Comparison of ENCODE assay signal across 9 cellular contexts in the genomic region with DNA sequence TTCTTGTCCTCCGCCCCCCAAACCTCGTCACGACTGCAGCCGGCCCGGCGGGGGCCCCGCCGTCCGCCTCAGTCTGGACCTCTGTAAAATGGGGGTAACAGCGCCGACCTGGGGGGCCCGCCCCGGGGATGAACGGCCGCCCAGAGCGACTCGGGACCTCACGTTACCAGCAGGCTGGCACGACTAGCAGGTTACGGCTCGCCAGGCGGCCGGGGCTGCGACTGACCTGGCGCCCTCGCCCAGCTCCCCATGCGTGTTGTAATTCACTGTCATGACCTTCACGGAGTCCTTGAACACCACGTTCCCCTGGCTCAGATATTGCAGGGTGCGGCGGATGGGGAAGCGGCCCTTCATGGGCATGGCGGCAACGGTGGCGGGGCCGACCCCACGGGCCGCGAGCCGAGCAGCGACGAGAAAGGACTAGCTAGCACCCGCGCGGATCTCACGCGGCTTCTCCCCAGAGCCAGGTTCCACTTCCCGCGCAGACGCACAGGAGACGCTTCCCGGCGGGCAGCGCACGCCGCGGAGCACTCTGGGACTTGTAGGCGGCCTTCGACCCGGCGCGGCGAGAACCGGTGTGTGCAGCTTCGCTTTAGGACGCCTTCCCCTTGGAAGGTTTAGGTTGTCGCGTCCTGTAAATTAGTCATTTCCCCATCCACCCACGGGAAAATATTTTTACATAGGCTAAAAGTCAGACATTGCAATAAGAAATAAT. TPM values are rescaled to one million over a fixed set of nuclear protein-coding genes. Genes with fewer than 3 reads are reported as not detected.
DNase-seq lines count a peak whose midpoint lies in the region; ATAC-seq, FAIRE-seq and TF ChIP-seq lines count a peak whose summit lies in the region.
"Had no signal": no experiment of that assay in that cellular context is flagged by ENCODE, and none has a peak within 500 bp of the region (broad histone marks: within the 10 kb centered on the region; RNA-seq: fewer than 3 reads in every experiment).

A gene (minus strand): TSS at position 481 of the 715 bp plus-strand sequence. CDS start 121 bp downstream, at position 360.

- peak; percentile 99 for TF ChIP-seq POLR2A in GM19099 (IDR thresholded peaks at IDR 0.05; ENCODE audit: extremely low read depth, insufficient read length, low read depth)

- no peaks in the 10 kb centered on the region for H3K36me3 ChIP-seq in kidney (ENCODE audit: control insufficient read depth in 1 of 2, insufficient read depth in 2 of 2, low read length in 2 of 2)

- peak; percentile 99 for DNase-seq in AG20443 (ENCODE audit: low spot score)
- DNase-seq in NCI-H446 treated with DMSO at 0.1 percent for 48 hours (lab: John Stamatoyannopoulos, UW) = peak; percentile 72
- peak; percentile 87 for DNase-seq in activated CD4-positive, CD25-positive, alpha-beta regulatory T cell treated with anti-CD3 and anti-CD28 coated beads, Interleukin-2, amount 50 U/mL, for 72 hours
- DNase-seq in cerebellar cortex (ENCODE audit: low spot score) = peak; percentile 88
- peak; percentile 97 for DNase-seq in kidney
- DNase-seq in stimulated activated CD4-positive, alpha-beta T cell treated with anti-CD3 and anti-CD28 coated beads, Interleukin-15, amount 100 ng/mL, for 1 hour (ENCODE audit: low read depth in 1 of 2, low spot score in 1 of 2) = peak; percentile 80

- intact Hi-C loops in kidney (cut with DNase I) = no loop called here

- no peaks in the 10 kb centered on the region for H3K9me3 ChIP-seq in kidney (ENCODE audit: control insufficient read depth in 1 of 2, low read length in 2 of 2)

- peak; percentile 85 for ATAC-seq in HG03378 (IDR thresholded peaks at IDR 0.05; ENCODE audit: unreplicated experiment)

- no peak for FAIRE-seq in kidney (lab: Jason Lieb, UNC)
- FAIRE-seq: TTC549 had no signal

- peak within 1 kb of the TSS; percentile 78 to 93 for H3K9ac ChIP-seq in kidney (ENCODE audit: low read length in 2 of 2)

- H3K4me1 ChIP-seq in kidney (ENCODE audit: control insufficient read depth in 1 of 2, insufficient read depth in 1 of 2, low read depth in 1 of 2, low read length in 2 of 2) = peaks cover 12 to 14% of the 10 kb centered on the region in 2 donors

- peak within 1 kb of the TSS; percentile 90 to 96 for H3K27ac ChIP-seq in kidney (ENCODE audit: low read depth in 2 of 2, low read length in 2 of 2)

- H3K4me3 ChIP-seq in kidney (ENCODE audit: low read length in 2 of 2) = peak within 1 kb of the TSS; percentile 74 to 95

- TF ChIP-seq CTCF in kidney (IDR thresholded peaks at IDR 0.05; ENCODE audit: borderline replicate concordance, extremely low read depth, insufficient read depth) = no peak

RNA-seq across cellular contexts. Expression of the gene that starts here (rescaled TPM):
- total RNA-seq in kidney = 57.2 TPM
- 89.2 TPM for polyA plus RNA-seq in kidney (ENCODE audit: insufficient read depth, low read depth, low replicate concordance)

Comparison
In these comparisons a context has a peak if more than half of its experiments do, and no peak if none do; other contexts are left out.
1. Peak in every context shown above with its lines: DNase-seq, ATAC-seq, H3K4me3 ChIP-seq and H3K27ac ChIP-seq.